Comparison of ENCODE assay signal across 17 cellular contexts in genomic region chr7:149022961-149023360, GRCh38. TPM values are rescaled to one million over a fixed set of nuclear protein-coding genes. Genes with fewer than 3 reads are reported as not detected.
A peak's percentile ranks its signal among the peaks of the same experiment; 100 is the strongest.
DNase-seq lines count a peak whose midpoint lies in the region; ATAC-seq and TF ChIP-seq lines count a peak whose summit lies in the region.
"Had no signal": no experiment of that assay in that cellular context is flagged by ENCODE, and none has a peak within 500 bp of the region (broad histone marks: within the 10 kb centered on the region; RNA-seq: fewer than 3 reads in every experiment).

No MANE protein-coding gene starts in this region.

- no peak for DNase-seq in CD4-positive, alpha-beta T cell
- DNase-seq in neuronal stem cell (ENCODE audit: low spot score) (no peak), NCI-H524 treated with DMSO at 0.1 percent for 48 hours (lab: John Stamatoyannopoulos, UW) (no peak), RKO (ENCODE audit: low spot score) (no peak), pons (ENCODE audit: low spot score) (no peak)
- DNase-seq: activated CD8-positive, alpha-beta memory T cell treated with anti-CD3 and anti-CD28 coated beads, Interleukin-2, amount 10 ng/mL, durations not matched to agents 7 days and 5 days; cerebellar nuclear complex; Kasumi-1; NCI-H146; NCI-H510A; pancreas; stimulated activated naive CD4-positive, alpha-beta T cell treated with Interleukin-2 at 50 U/mL for 16 hours; uterus had no signal

- peak overlapping the region; percentile 29 for H3K18ac ChIP-seq in neuronal stem cell (ENCODE audit: low read length)

- H3K36me3 ChIP-seq in HUES6 (ENCODE audit: control insufficient read depth, insufficient read depth, low read length) (peaks cover 41% of the 10 kb centered on the region), neuronal stem cell (replicated peaks in 1 of 2; ENCODE audit: control insufficient read depth in 2 of 2, insufficient read depth in 2 of 2, low read length in 2 of 2) (peaks cover 19 to 78% of the 10 kb centered on the region in 2 donors)
- H3K36me3 ChIP-seq: uterus had no signal

- WGBS in neuronal stem cell (ENCODE audit: extremely low coverage in 2 of 2, insufficient read length in 2 of 2, insufficient replicate concordance in 1 of 2), 2 donors: no CpG with 5 or more reads among the region's 4 CpGs

- peak overlapping the region; percentile 14 for H3K9ac ChIP-seq in HUES6 (ENCODE audit: low read length)
- H3K9ac ChIP-seq in neuronal stem cell (ENCODE audit: low read depth, low read length, poor library complexity): peak overlapping the region; percentile 34

- no peak overlapping the region for H2BK12ac ChIP-seq in neuronal stem cell (ENCODE audit: low read length)

- no peak overlapping the region for H3K4me2 ChIP-seq in neuronal stem cell (ENCODE audit: insufficient read depth, low read length, poor library complexity, severe bottlenecking)

- H3K79me1 ChIP-seq in neuronal stem cell (ENCODE audit: low read depth, low read length): peaks cover 7% of the 10 kb centered on the region

- H3K27ac ChIP-seq in CD4-positive, alpha-beta T cell (ENCODE audit: low read depth, low read length): no peak overlapping the region
- H3K27ac ChIP-seq in HUES6 (ENCODE audit: low read depth, low read length) (peak overlapping the region; percentile 59), neuronal stem cell (replicated peaks; ENCODE audit: low read length) (peak overlapping the region; percentile 32)
- H3K27ac ChIP-seq: pancreas, uterus had no signal

- POLR2A ChIA-PET in CD4-positive, alpha-beta T cell (lab: Charles Lee): interaction anchor here (1.5 kb wide), 1 partner anchor 43 kb away, joined by 4 read pairs; no protein-coding TSS in a partner anchor

- H3K23ac ChIP-seq in neuronal stem cell (ENCODE audit: low read depth, low read length, poor library complexity): no peak overlapping the region

- intact Hi-C loops in CD4-positive, alpha-beta T cell (cut with DNase I, micrococcal nuclease): loop anchor here in 1 of 2 experiments (10.0 kb wide), 1 partner anchor 222 kb away; no protein-coding TSS in a partner anchor

- no peak for ATAC-seq in CD4-positive, alpha-beta T cell (ENCODE audit: poor library complexity)
- ATAC-seq: activated CD8-positive, alpha-beta memory T cell treated with anti-CD3 and anti-CD28 coated beads, Interleukin-2, amount 10 ng/mL, durations not matched to agents 7 days and 5 days; pancreas had no signal

- H3K27me3 ChIP-seq in CD4-positive, alpha-beta T cell (ENCODE audit: control insufficient read depth, insufficient read depth, low read length): no peaks in the 10 kb centered on the region
- H3K27me3 ChIP-seq in HUES6 (ENCODE audit: control insufficient read depth, insufficient read depth, low read length) (no peaks in the 10 kb centered on the region), neuronal stem cell (ENCODE audit: control insufficient read depth in 3 of 3, insufficient read depth in 3 of 3, low read depth in 1 of 3, low read length in 3 of 3) (no peaks in the 10 kb centered on the region)
- H3K27me3 ChIP-seq: pancreas, uterus had no signal

- no peak overlapping the region for H3K4me3 Mint-ChIP-seq in CD4-positive, alpha-beta T cell
- H3K4me3 Mint-ChIP-seq in brain: peak overlapping the region in 4 of 5 experiments; percentile 10 to 59 (median 22)
- H3K4me3 Mint-ChIP-seq: activated CD8-positive, alpha-beta memory T cell treated with anti-CD3 and anti-CD28 coated beads, Interleukin-2, amount 10 ng/mL, durations not matched to agents 7 days and 5 days; memory B cell had no signal

- peaks cover 46% of the 10 kb centered on the region for H3K36me3 Mint-ChIP-seq in CD4-positive, alpha-beta T cell (ENCODE audit: low read depth)
- peaks cover 45% of the 10 kb centered on the region for H3K36me3 Mint-ChIP-seq in brain

- CTCF ChIA-PET in CD4-positive, alpha-beta T cell (lab: Charles Lee): interaction anchor here (2.3 kb wide), 1 partner anchor 43 kb away, joined by 10 read pairs; no protein-coding TSS in a partner anchor

- no peak overlapping the region for H2BK120ac ChIP-seq in neuronal stem cell (ENCODE audit: low read depth, low read length)

- no peak overlapping the region for H3K14ac ChIP-seq in neuronal stem cell (ENCODE audit: low read length)

- H4K8ac ChIP-seq in neuronal stem cell (ENCODE audit: low read depth, low read length): no peak overlapping the region

- H3K4me1 ChIP-seq in HUES6 (ENCODE audit: control insufficient read depth, insufficient read depth, low read length) (peaks cover 43% of the 10 kb centered on the region), neuronal stem cell (ENCODE audit: control insufficient read depth in 2 of 2, insufficient read depth in 1 of 2, low read depth in 1 of 2, low read length in 2 of 2) (peaks cover 5 to 8% of the 10 kb centered on the region in 2 donors)
- H3K4me1 ChIP-seq: uterus had no signal

- no peak overlapping the region for H2AFZ ChIP-seq in neuronal stem cell (ENCODE audit: low read length)

- H3K4ac ChIP-seq in neuronal stem cell (ENCODE audit: low read length): no peak overlapping the region

- no peak overlapping the region for H4K91ac ChIP-seq in neuronal stem cell (ENCODE audit: low read depth, low read length, poor library complexity)

- H3K4me3 ChIP-seq in HUES6 (ENCODE audit: low read depth, low read length) (no peak overlapping the region), neuronal stem cell (ENCODE audit: low read length in 2 of 2) (no peak overlapping the region)
- H3K4me3 ChIP-seq: pancreas, skin epidermis, uterus had no signal

- H3K9me3 Mint-ChIP-seq in CD4-positive, alpha-beta T cell: no peaks in the 10 kb centered on the region
- no peaks in the 10 kb centered on the region for H3K9me3 Mint-ChIP-seq in brain
- H3K9me3 Mint-ChIP-seq: memory B cell had no signal

- no peak overlapping the region for H2AK5ac ChIP-seq in neuronal stem cell (ENCODE audit: low read depth, low read length)

- no peaks in the 10 kb centered on the region for H3K9me3 ChIP-seq in CD4-positive, alpha-beta T cell (ENCODE audit: control insufficient read depth, low read length)
- H3K9me3 ChIP-seq in HUES6 (ENCODE audit: control insufficient read depth, insufficient read depth, low read depth, low read length) (no peaks in the 10 kb centered on the region), neuronal stem cell (replicated peaks in 1 of 2; ENCODE audit: control insufficient read depth in 2 of 2, insufficient read depth in 1 of 2, low read depth in 1 of 2, low read length in 2 of 2) (no peaks in the 10 kb centered on the region)
- H3K9me3 ChIP-seq: pancreas, uterus had no signal

- H3K27ac Mint-ChIP-seq in CD4-positive, alpha-beta T cell: peak overlapping the region; percentile 61
- peak overlapping the region; percentile 46 to 83 (median 75) for H3K27ac Mint-ChIP-seq in brain
- H3K27ac Mint-ChIP-seq: activated CD8-positive, alpha-beta memory T cell treated with anti-CD3 and anti-CD28 coated beads, Interleukin-2, amount 10 ng/mL, durations not matched to agents 7 days and 5 days; memory B cell had no signal

- H3K27me3 Mint-ChIP-seq in CD4-positive, alpha-beta T cell: no peaks in the 10 kb centered on the region
- peaks cover 6% of the 10 kb centered on the region for H3K27me3 Mint-ChIP-seq in brain
- H3K27me3 Mint-ChIP-seq: activated CD8-positive, alpha-beta memory T cell treated with anti-CD3 and anti-CD28 coated beads, Interleukin-2, amount 10 ng/mL, durations not matched to agents 7 days and 5 days; memory B cell had no signal

- no peak for TF ChIP-seq CTCF in CD4-positive, alpha-beta T cell (IDR thresholded peaks at IDR 0.05)
- TF ChIP-seq CTCF in brain (conservative IDR thresholded peaks at IDR 0.05): no peak

- H2BK5ac ChIP-seq in neuronal stem cell (ENCODE audit: low read length): no peak overlapping the region

- peaks cover 65% of the 10 kb centered on the region for H3K4me1 Mint-ChIP-seq in CD4-positive, alpha-beta T cell (ENCODE audit: low read depth)
- H3K4me1 Mint-ChIP-seq in brain: peaks cover 60% of the 10 kb centered on the region

- no peak overlapping the region for H2BK15ac ChIP-seq in neuronal stem cell (ENCODE audit: low read length)

RNA-seq across cellular contexts. Expression of gene PDIA4, which starts 5.3 kb away (rescaled TPM):
- total RNA-seq in CD4-positive, alpha-beta T cell: 10 to 100 TPM; 19.5 to 19.9 TPM
- polyA plus RNA-seq in brain (ENCODE audit: insufficient read depth, low read depth, low replicate concordance): 69.5 TPM
- 93.1 TPM for polyA plus RNA-seq in neuronal stem cell (2013, experiment 1 of 2)
- polyA plus RNA-seq in neuronal stem cell (2013, experiment 2 of 2): 94.2 TPM
